ENCODE assay signal across 19 cellular contexts in genomic region chr4:149344436-149344835, GRCh38.
DNase-seq lines count a peak whose midpoint lies in the region; ATAC-seq, FAIRE-seq and TF ChIP-seq lines count a peak whose summit lies in the region.
"Had no signal": no experiment of that assay in that cellular context is flagged by ENCODE, and none has a peak within 500 bp of the region (broad histone marks: within the 10 kb centered on the region; RNA-seq: fewer than 3 reads in every experiment).

No MANE protein-coding gene starts in this region.

- CTCF ChIA-PET in MCF 10A (lab: Yijun Ruan, JAX): interaction anchor here (0.7 kb wide), 2 partner anchors 510 to 595 kb away, joined by 3 read pairs; no protein-coding TSS in a partner anchor

- H3K4me1 ChIP-seq in breast epithelium: no peaks in the 10 kb centered on the region
- no peaks in the 10 kb centered on the region for H3K4me1 ChIP-seq in astrocyte (ENCODE audit: insufficient read depth, low read length)
- H3K4me1 ChIP-seq: sigmoid colon had no signal

- H3K36me3 ChIP-seq in breast epithelium (no peaks in the 10 kb centered on the region), astrocyte (ENCODE audit: insufficient read depth, low read length) (no peaks in the 10 kb centered on the region)
- H3K36me3 ChIP-seq: sigmoid colon, WERI-Rb-1 had no signal

- no peak overlapping the region for H3K9ac ChIP-seq in astrocyte (ENCODE audit: low read length)
- H3K9ac ChIP-seq: KMS-11 had no signal

- TF ChIP-seq POLR2A in breast epithelium (IDR thresholded peaks at IDR 0.05): no peak

- no peaks in the 10 kb centered on the region for H3K27me3 ChIP-seq in breast epithelium
- no peaks in the 10 kb centered on the region for H3K27me3 ChIP-seq in astrocyte (ENCODE audit: insufficient read depth, low read length)
- H3K27me3 ChIP-seq: sigmoid colon had no signal

- intact Hi-C loops in MCF 10A (cut with micrococcal nuclease): loop anchor here (10.0 kb wide), 1 partner anchor 70 kb away; no protein-coding TSS in a partner anchor
- intact Hi-C loops in breast epithelium (cut with DNase I; ENCODE audit: low total_unique reads): no loop called here
- intact Hi-C loops in Right ventricle myocardium inferior (cut with DNase I): no loop called here

- H3K27ac Mint-ChIP-seq in MCF 10A (ENCODE audit: low read depth, unreplicated experiment) (peak overlapping the region; percentile 69), astrocyte (ENCODE audit: unreplicated experiment) (no peak overlapping the region), mesothelial cell of epicardium (no peak overlapping the region)

- H2AFZ ChIP-seq in astrocyte (ENCODE audit: low read depth, low read length): peak overlapping the region; percentile 30
- H2AFZ ChIP-seq: PC-9 had no signal

- no peak overlapping the region for H3K4me3 ChIP-seq in breast epithelium
- H3K4me3 ChIP-seq in astrocyte (ENCODE audit: insufficient read depth, low read depth, low read length): peak overlapping the region; percentile 18
- no peak overlapping the region for H3K4me3 ChIP-seq in fibroblast of villous mesenchyme (ENCODE audit: low read depth, low read length)
- H3K4me3 ChIP-seq: lung, PC-9, sigmoid colon had no signal

- no peaks in the 10 kb centered on the region for H3K79me2 ChIP-seq in astrocyte (ENCODE audit: insufficient read depth, low read length)

- H3K9me3 ChIP-seq in breast epithelium (no peaks in the 10 kb centered on the region), astrocyte (ENCODE audit: insufficient read depth, low read depth, low read length) (no peaks in the 10 kb centered on the region)
- H3K9me3 ChIP-seq: sigmoid colon had no signal

- no TSS peak for BruUV-seq in MCF 10A (replicated peaks; lab: Mats Ljungman, UMichigan)

- no peak overlapping the region for H3K4me3 Mint-ChIP-seq in MCF 10A (ENCODE audit: unreplicated experiment)
- no peak overlapping the region for H3K4me3 Mint-ChIP-seq in astrocyte (ENCODE audit: unreplicated experiment)
- H3K4me3 Mint-ChIP-seq in mesothelial cell of epicardium: no peak overlapping the region

- H3K36me3 Mint-ChIP-seq in MCF 10A (ENCODE audit: insufficient read depth, unreplicated experiment) (no peaks in the 10 kb centered on the region), astrocyte (ENCODE audit: low read depth, unreplicated experiment) (no peaks in the 10 kb centered on the region), mesothelial cell of epicardium (no peaks in the 10 kb centered on the region)

- H3K27ac ChIP-seq in breast epithelium (no peak overlapping the region), astrocyte (ENCODE audit: low read depth, low read length) (peak overlapping the region; percentile 7)
- H3K27ac ChIP-seq: KMS-11, PC-9, sigmoid colon, WERI-Rb-1 had no signal

- H3K27me3 Mint-ChIP-seq in MCF 10A (ENCODE audit: insufficient read depth, unreplicated experiment) (no peaks in the 10 kb centered on the region), astrocyte (ENCODE audit: low read depth, unreplicated experiment) (no peaks in the 10 kb centered on the region), mesothelial cell of epicardium (ENCODE audit: low read depth) (no peaks in the 10 kb centered on the region)

- H3K4me1 Mint-ChIP-seq in MCF 10A (ENCODE audit: insufficient read depth, unreplicated experiment) (peaks cover 17% of the 10 kb centered on the region), astrocyte (ENCODE audit: low read depth, unreplicated experiment) (peaks cover 8% of the 10 kb centered on the region), mesothelial cell of epicardium (no peaks in the 10 kb centered on the region)

- H3K9me3 Mint-ChIP-seq in MCF 10A (ENCODE audit: unreplicated experiment) (no peaks in the 10 kb centered on the region), astrocyte (ENCODE audit: unreplicated experiment) (no peaks in the 10 kb centered on the region), mesothelial cell of epicardium (peaks cover 9% of the 10 kb centered on the region)

- POLR2A ChIA-PET in MCF 10A (lab: Yijun Ruan, JAX): interaction anchor here (0.9 kb wide), 1 partner anchor 453 kb away, joined by 3 read pairs; no protein-coding TSS in a partner anchor

- peak overlapping the region; percentile 67 for H3K4me2 ChIP-seq in astrocyte (ENCODE audit: low read length)
- H3K4me2 ChIP-seq: KMS-11, PC-9 had no signal

- DNase-seq in MCF 10A (ENCODE audit: unreplicated experiment) (peak; percentile 62), breast epithelium (ENCODE audit: low spot score in 2 of 2) (no peak), astrocyte (ENCODE audit: low read depth) (peak; percentile 77), fibroblast of villous mesenchyme (ENCODE audit: low read depth) (peak; percentile 51), Right ventricle myocardium inferior (ENCODE audit: missing footprints) (no peak), mesothelial cell of epicardium (ENCODE audit: low spot score in 2 of 2, unreplicated experiment in 2 of 2) (no peak)
- DNase-seq in activated T-cell treated with anti-CD3 and anti-CD28 coated beads, Interleukin-2, amount 50 U/mL, for 48 hours: no peak
- DNase-seq: activated naive CD4-positive, alpha-beta T cell treated with Interleukin-2 at 50 U/mL for 16 hours; NCI-H1694; NCI-H510A treated with DMSO at 0.1 percent for 48 hours; nucleus accumbens; PC-9; sigmoid colon; stimulated activated naive CD4-positive, alpha-beta T cell; WERI-Rb-1 had no signal

- ATAC-seq in GM21423 (IDR thresholded peaks at IDR 0.05; ENCODE audit: unreplicated experiment): no peak
- ATAC-seq in Right ventricle myocardium inferior: no peak

- H4K20me1 ChIP-seq in astrocyte (ENCODE audit: insufficient read depth, low read length): no peaks in the 10 kb centered on the region

- FAIRE-seq in astrocyte (lab: Jason Lieb, UNC): peak; percentile 62
- FAIRE-seq: A204.1 had no signal

- TF ChIP-seq CTCF in MCF 10A (IDR thresholded peaks at IDR 0.05; ENCODE audit: unreplicated experiment): no peak
- TF ChIP-seq CTCF in breast epithelium (IDR thresholded peaks at IDR 0.05): no peak
- no peak for TF ChIP-seq CTCF in astrocyte (IDR thresholded peaks at IDR 0.05; ENCODE audit: insufficient read depth, low read depth, low read length)
- TF ChIP-seq CTCF in fibroblast of villous mesenchyme (IDR thresholded peaks at IDR 0.05; ENCODE audit: insufficient read depth, low read depth, low read length): no peak
- no peak for TF ChIP-seq CTCF in mesothelial cell of epicardium (IDR thresholded peaks at IDR 0.05; ENCODE audit: unreplicated experiment)

Comparison
In these comparisons a context has a peak if more than half of its experiments do, and no peak if none do; other contexts are left out.
1. DNase-seq: peak in MCF 10A (single experiment), astrocyte (single experiment) and fibroblast of villous mesenchyme (single experiment); none in breast epithelium (0 of 2), activated T-cell treated with anti-CD3 and anti-CD28 coated beads, Interleukin-2, amount 50 U/mL, for 48 hours (0 of 2), Right ventricle myocardium inferior (single experiment) and mesothelial cell of epicardium (0 of 2).